Comparison of ENCODE assay signal across 25 cellular contexts in genomic region chr2:192377174-192377573, GRCh38.
"Had no signal": no experiment of that assay in that cellular context is flagged by ENCODE, and none has a peak within 500 bp of the region (broad histone marks: within the 10 kb centered on the region; RNA-seq: fewer than 3 reads in every experiment).

No MANE protein-coding gene starts in this region.

- H3K27me3 Mint-ChIP-seq: activated CD4-positive, alpha-beta memory T cell treated with anti-CD3 and anti-CD28 coated beads for 36 hours; activated CD4-positive, alpha-beta T cell treated with anti-CD3 and anti-CD28 coated beads, Interleukin-2, amount 10 ng/mL, durations not matched to agents 7 days and 5 days; central memory CD8-positive, alpha-beta T cell; T-cell had no signal

- H3K36me3 ChIP-seq: ascending aorta had no signal

- DNase-seq: activated CD4-positive, alpha-beta memory T cell treated with anti-CD3 and anti-CD28 coated beads for 36 hours; activated CD4-positive, alpha-beta T cell treated with anti-CD3 and anti-CD28 coated beads, Interleukin-2, amount 10 ng/mL, durations not matched to agents 7 days and 5 days; activated CD4-positive, CD25-positive, alpha-beta regulatory T cell; activated CD8-positive, alpha-beta memory T cell treated with anti-CD3 and anti-CD28 coated beads for 24 hours; activated effector memory CD4-positive, alpha-beta T cell treated with anti-CD3 and anti-CD28 coated beads, Interleukin-2, amount 50 U/mL, for 16 hours; activated naive CD4-positive, alpha-beta T cell treated with Interleukin-2 at 50 U/mL for 16 hours; activated naive CD8-positive, alpha-beta T cell treated with anti-CD3 and anti-CD28 coated beads, Interleukin-2, amount 50 U/mL, for 24 hours; activated T-cell treated with anti-CD3 and anti-CD28 coated beads, Interleukin-2, amount 50 U/mL, for 4 hours; amniotic stem cell; body of pancreas; Karpas-422; NCI-H1436 treated with DMSO at 0.1 percent for 48 hours; NCI-H187; NCI-H2081; NCI-H2171; NCI-H446 treated with DMSO at 0.1 percent for 48 hours; NCI-H524 treated with DMSO at 0.1 percent for 48 hours; SIG-M5; T-cell; T-helper 2 cell; T1000 had no signal

- H3K27me3 ChIP-seq: ascending aorta, body of pancreas had no signal

- H3K4me3 ChIP-seq: ascending aorta, body of pancreas, K562 had no signal

- H3K9me3 ChIP-seq: ascending aorta, body of pancreas had no signal

- H3K36me3 Mint-ChIP-seq: activated CD4-positive, alpha-beta memory T cell treated with anti-CD3 and anti-CD28 coated beads for 36 hours; activated naive CD4-positive, alpha-beta T cell treated with anti-CD3 and anti-CD28 coated beads, Interleukin-2, amount 50 U/mL, for 72 hours; T-cell had no signal

- H3K9me3 Mint-ChIP-seq: activated CD4-positive, alpha-beta memory T cell treated with anti-CD3 and anti-CD28 coated beads for 36 hours; activated CD4-positive, alpha-beta T cell treated with anti-CD3 and anti-CD28 coated beads, Interleukin-2, amount 10 ng/mL, durations not matched to agents 7 days and 5 days; activated naive CD4-positive, alpha-beta T cell treated with anti-CD3 and anti-CD28 coated beads, Interleukin-2, amount 50 U/mL, for 72 hours; activated naive CD8-positive, alpha-beta T cell treated with anti-CD3 and anti-CD28 coated beads, Interleukin-2, amount 50 U/mL, for 24 hours; activated T-cell treated with anti-CD3 and anti-CD28 coated beads, Interleukin-2, amount 50 U/mL, for 4 hours had no signal

- H3K27ac ChIP-seq: ascending aorta, body of pancreas had no signal

- H3K4me1 ChIP-seq: ascending aorta, body of pancreas had no signal

- H3K4me1 Mint-ChIP-seq: activated CD4-positive, alpha-beta T cell treated with anti-CD3 and anti-CD28 coated beads, Interleukin-2, amount 10 ng/mL, durations not matched to agents 7 days and 5 days; activated naive CD8-positive, alpha-beta T cell treated with anti-CD3 and anti-CD28 coated beads, Interleukin-2, amount 50 U/mL, for 24 hours; central memory CD8-positive, alpha-beta T cell; T-cell had no signal

- ATAC-seq: activated naive CD4-positive, alpha-beta T cell treated with anti-CD3 and anti-CD28 coated beads, Interleukin-2, amount 50 U/mL, for 72 hours; activated naive CD8-positive, alpha-beta T cell treated with anti-CD3 and anti-CD28 coated beads, Interleukin-2, amount 50 U/mL, for 24 hours; activated T-cell treated with anti-CD3 and anti-CD28 coated beads, Interleukin-2, amount 50 U/mL, for 4 hours; body of pancreas; K562; T-cell had no signal

- H3K4me3 Mint-ChIP-seq: activated CD4-positive, alpha-beta memory T cell treated with anti-CD3 and anti-CD28 coated beads for 36 hours; activated CD4-positive, alpha-beta T cell treated with anti-CD3 and anti-CD28 coated beads, Interleukin-2, amount 10 ng/mL, durations not matched to agents 7 days and 5 days; activated naive CD8-positive, alpha-beta T cell treated with anti-CD3 and anti-CD28 coated beads, Interleukin-2, amount 50 U/mL, for 24 hours; activated T-cell treated with anti-CD3 and anti-CD28 coated beads, Interleukin-2, amount 50 U/mL, for 4 hours; central memory CD8-positive, alpha-beta T cell; T-cell had no signal

- H3K27ac Mint-ChIP-seq: activated CD4-positive, alpha-beta memory T cell treated with anti-CD3 and anti-CD28 coated beads for 36 hours; activated CD4-positive, alpha-beta T cell treated with anti-CD3 and anti-CD28 coated beads, Interleukin-2, amount 10 ng/mL, durations not matched to agents 7 days and 5 days; activated naive CD4-positive, alpha-beta T cell treated with anti-CD3 and anti-CD28 coated beads, Interleukin-2, amount 50 U/mL, for 72 hours; activated naive CD8-positive, alpha-beta T cell treated with anti-CD3 and anti-CD28 coated beads, Interleukin-2, amount 50 U/mL, for 24 hours; T-cell had no signal
